Comparison of ENCODE assay signal across 28 cellular contexts in the genomic region with DNA sequence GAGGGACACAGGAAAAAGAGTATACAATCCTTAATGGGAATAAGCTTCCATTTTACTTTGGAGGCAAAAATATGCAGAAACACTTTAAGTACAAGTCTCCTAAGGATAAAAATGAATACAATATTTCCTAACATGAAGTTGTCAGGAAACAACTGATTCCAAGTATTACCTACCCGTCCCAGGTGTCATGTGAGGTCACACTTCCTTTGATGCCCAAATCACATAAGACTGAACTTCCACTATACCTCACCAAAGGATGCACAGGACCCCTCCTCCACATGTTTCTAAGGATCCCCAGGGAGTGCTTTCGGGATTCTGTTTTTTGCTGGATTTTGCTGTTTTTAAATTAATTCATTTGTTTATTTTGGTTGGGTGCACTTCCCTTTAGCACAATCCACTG.
DNase-seq lines count a peak whose midpoint lies in the region; ATAC-seq, FAIRE-seq and TF ChIP-seq lines count a peak whose summit lies in the region.
"Had no signal": no experiment of that assay in that cellular context is flagged by ENCODE, and none has a peak within 500 bp of the region (broad histone marks: within the 10 kb centered on the region; RNA-seq: fewer than 3 reads in every experiment).

No MANE protein-coding gene starts in this region.

- DNase-seq in D721Med (ENCODE audit: insufficient read length, low spot score) (no peak), dermis blood vessel endothelial cell (peak; percentile 12), smooth muscle cell of the brain vasculature (ENCODE audit: low read depth, low spot score) (peak; percentile 12), NCI-H2029 (lab: John Stamatoyannopoulos, UW) (no peak), NCI-H1092 (lab: John Stamatoyannopoulos, UW) (no peak)
- DNase-seq: 8988T; ACHN; AML-193; BE2C; C1 segment of cervical spinal cord; Caco-2; Calu3; CD4-positive, alpha-beta memory T cell; CD4-positive, alpha-beta T cell; CD4-positive, CD25-positive, alpha-beta regulatory T cell; CD8-positive, alpha-beta memory T cell; CD8-positive, alpha-beta T cell; COR-L47; DMS 273 treated with DMSO at 0.1 percent for 48 hours; DMS153; DMS53; DMS79; DMS79 treated with DMSO at 0.1 percent for 48 hours; DND-41; EL had no signal

- ATAC-seq in HG02852 (IDR thresholded peaks at IDR 0.05; ENCODE audit: unreplicated experiment): no peak
- ATAC-seq: A549; CD8-positive, alpha-beta T cell had no signal

- FAIRE-seq in D721Med (lab: Jason Lieb, UNC): peak; percentile 97
- FAIRE-seq: A204.1, A549 had no signal

- no peak for TF ChIP-seq CTCF in D721Med (IDR thresholded peaks at IDR 0.05; ENCODE audit: insufficient read depth, missing control alignments)

Comparison
In these comparisons a context has a peak if more than half of its experiments do, and no peak if none do; other contexts are left out.
1. DNase-seq: peak in dermis blood vessel endothelial cell (single experiment) and smooth muscle cell of the brain vasculature (single experiment); none in D721Med (single experiment), NCI-H2029 (single experiment) and NCI-H1092 (single experiment).